ENCODE assay signal across 18 cellular contexts in the genomic region with DNA sequence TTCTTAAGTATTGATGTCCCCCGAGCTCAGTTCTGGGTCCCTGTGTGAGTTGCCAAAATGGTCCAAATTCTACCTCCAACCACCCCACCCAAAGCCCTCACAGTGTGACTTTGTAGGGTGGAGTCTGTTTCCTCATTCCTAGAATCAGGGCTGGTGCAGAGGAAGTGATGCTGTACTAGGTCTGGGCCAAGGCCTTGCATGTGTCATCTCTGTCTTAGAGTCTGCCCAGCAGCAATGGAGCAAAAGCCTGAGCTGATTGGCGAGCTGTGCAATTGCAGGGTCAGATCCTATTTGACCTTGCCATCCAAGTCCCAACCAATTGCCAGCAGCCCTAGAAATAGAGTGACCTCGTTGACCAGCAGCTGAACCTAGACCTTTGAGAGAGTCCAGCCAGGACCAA.
DNase-seq lines count a peak whose midpoint lies in the region; ATAC-seq, FAIRE-seq and TF ChIP-seq lines count a peak whose summit lies in the region.
"Had no signal": no experiment of that assay in that cellular context is flagged by ENCODE, and none has a peak within 500 bp of the region (broad histone marks: within the 10 kb centered on the region; RNA-seq: fewer than 3 reads in every experiment).

No MANE protein-coding gene starts in this region.

- no peak overlapping the region for H3K23ac ChIP-seq in H9 (ENCODE audit: insufficient read length, low read depth, low read length)

- no peak overlapping the region for H3K27ac ChIP-seq in CD8-positive, alpha-beta T cell (ENCODE audit: low read depth, low read length)
- H3K27ac ChIP-seq in H9 (ENCODE audit: insufficient read length, low read depth, low read length) = no peak overlapping the region
- H3K27ac ChIP-seq in ascending aorta = no peak overlapping the region
- H3K27ac ChIP-seq: C4-2B, psoas muscle had no signal

- H2BK20ac ChIP-seq in H9 (ENCODE audit: low read depth, low read length, poor library complexity, severe bottlenecking) = no peak overlapping the region

- no peak overlapping the region for H3K27ac Mint-ChIP-seq in CD8-positive, alpha-beta T cell
- H3K27ac Mint-ChIP-seq in H9 = no peak overlapping the region
- H3K27ac Mint-ChIP-seq: naive thymus-derived CD8-positive, alpha-beta T cell had no signal

- no peak overlapping the region for H3K18ac ChIP-seq in H9 (ENCODE audit: insufficient read length, low read depth, low read length)

- H2BK5ac ChIP-seq in H9 (ENCODE audit: insufficient read length, low read length) = no peak overlapping the region

- no peak for FAIRE-seq in GM12891 (lab: Jason Lieb, UNC)
- FAIRE-seq: HepG2 had no signal

- no peak overlapping the region for H2BK120ac ChIP-seq in H9 (ENCODE audit: low read depth, low read length, poor library complexity, severe bottlenecking)

- POLR2A ChIA-PET in CD8-positive, alpha-beta T cell (lab: Charles Lee) = no interaction called here

- H3K79me1 ChIP-seq in H9 (ENCODE audit: insufficient read depth, low read depth, low read length, poor library complexity, severe bottlenecking) = no peaks in the 10 kb centered on the region

- no peak overlapping the region for H3K4me3 Mint-ChIP-seq in CD8-positive, alpha-beta T cell
- H3K4me3 Mint-ChIP-seq in H9 = no peak overlapping the region
- H3K4me3 Mint-ChIP-seq: naive thymus-derived CD8-positive, alpha-beta T cell had no signal

- H2AK5ac ChIP-seq in H9 (ENCODE audit: insufficient read length, low read length) = no peak overlapping the region

- CTCF ChIA-PET in CD8-positive, alpha-beta T cell (lab: Charles Lee) = interaction anchor here (0.6 kb wide), 1 partner anchor 28 kb away, joined by 3 read pairs; no protein-coding TSS in a partner anchor

- H3K4me3 ChIP-seq in AG10803 (ENCODE audit: low read length) (no peak overlapping the region), fibroblast of the aortic adventitia (ENCODE audit: low read depth, low read length) (no peak overlapping the region), ascending aorta (no peak overlapping the region)
- no peak overlapping the region for H3K4me3 ChIP-seq in CD8-positive, alpha-beta T cell (ENCODE audit: low read depth, low read length)
- H3K4me3 ChIP-seq: psoas muscle had no signal

- peaks cover 14% of the 10 kb centered on the region for H3K27me3 Mint-ChIP-seq in CD8-positive, alpha-beta T cell (ENCODE audit: low read depth)
- peaks cover 4% of the 10 kb centered on the region for H3K27me3 Mint-ChIP-seq in H9 (ENCODE audit: low read depth)

- no peak for TF ChIP-seq POLR2A in GM12891 (IDR thresholded peaks at IDR 0.05; ENCODE audit: low read depth, low read length)

- no peak overlapping the region for H3K14ac ChIP-seq in H9 (ENCODE audit: insufficient read depth, low read length)

- H3K36me3 ChIP-seq in CD8-positive, alpha-beta T cell (ENCODE audit: insufficient read depth, low read length) = no peaks in the 10 kb centered on the region
- no peaks in the 10 kb centered on the region for H3K36me3 ChIP-seq in ascending aorta

- DNase-seq in AG10803 (ENCODE audit: low read depth) (peak; percentile 5), GM12891 (ENCODE audit: insufficient read length, low spot score) (no peak), OCI-M1 (lab: John Stamatoyannopoulos, UW) (peak; percentile 7), fibroblast of the aortic adventitia (ENCODE audit: low read depth) (peak; percentile 30), H9 (no peak), ascending aorta (ENCODE audit: low spot score in 2 of 2) (no peak)
- no peak for DNase-seq in CD8-positive, alpha-beta T cell
- DNase-seq: activated CD4-positive, alpha-beta T cell treated with anti-CD3 and anti-CD28 coated beads for 48 hours; amygdala; DMS79; GOT3; naive thymus-derived CD8-positive, alpha-beta T cell; NCI-H2107; NCI-H748 treated with DMSO at 0.1 percent for 48 hours; psoas muscle; stimulated activated CD4-positive, alpha-beta T cell treated with anti-CD3 and anti-CD28 coated beads, Interleukin-12 subunit alpha, Interleukin-12 subunit beta, amount 100 ng/mL, for 4 hours had no signal

- WGBS in H9 (ENCODE audit: extremely low coverage, insufficient read length, low lambda C conversion rate) = no CpG with 5 or more reads among the region's 3 CpGs

- no peaks in the 10 kb centered on the region for H3K4me1 Mint-ChIP-seq in CD8-positive, alpha-beta T cell (ENCODE audit: low read depth)
- peaks cover 4% of the 10 kb centered on the region in 2 experiments for H3K4me1 Mint-ChIP-seq in H9
- H3K4me1 Mint-ChIP-seq: naive thymus-derived CD8-positive, alpha-beta T cell had no signal

- no peak overlapping the region for H4K5ac ChIP-seq in H9 (ENCODE audit: insufficient read length, low read depth, low read length)

- H3K27me3 ChIP-seq in CD8-positive, alpha-beta T cell (ENCODE audit: insufficient read depth, low read length) = no peaks in the 10 kb centered on the region
- H3K27me3 ChIP-seq in H9 (ENCODE audit: insufficient read depth, low read length) (no peaks in the 10 kb centered on the region), ascending aorta (no peaks in the 10 kb centered on the region)

- H4K8ac ChIP-seq in H9 (replicated peaks; ENCODE audit: insufficient read length, low read depth, low read length) = no peak overlapping the region

- H3K4me1 ChIP-seq in CD8-positive, alpha-beta T cell (ENCODE audit: insufficient read depth, low read length) = no peaks in the 10 kb centered on the region
- H3K4me1 ChIP-seq in H9 (ENCODE audit: insufficient read depth, low read length) (no peaks in the 10 kb centered on the region), ascending aorta (peaks cover 0 to 8% of the 10 kb centered on the region in 2 donors)

- no peaks in the 10 kb centered on the region for H3K79me2 ChIP-seq in H9 (ENCODE audit: insufficient read depth, low read length)

- no peak overlapping the region for H2BK15ac ChIP-seq in H9 (ENCODE audit: low read depth, low read length)

- H4K20me1 ChIP-seq in H9 (ENCODE audit: control insufficient read depth, insufficient read depth, insufficient read length) = no peaks in the 10 kb centered on the region

- H2AFZ ChIP-seq in H9 (ENCODE audit: low read length) = no peak overlapping the region

- no peak overlapping the region for H3K56ac ChIP-seq in H9 (ENCODE audit: insufficient read length, low read depth, low read length)

- H3K4ac ChIP-seq in H9 (ENCODE audit: low read depth, low read length) = no peak overlapping the region

- no peak overlapping the region for H2BK12ac ChIP-seq in H9 (ENCODE audit: insufficient read length, low read depth, low read length)

- H3K9me3 ChIP-seq in CD8-positive, alpha-beta T cell (ENCODE audit: low read length) = no peaks in the 10 kb centered on the region
- H3K9me3 ChIP-seq in H9 (ENCODE audit: control insufficient read depth, low read depth, low read length) (no peaks in the 10 kb centered on the region), ascending aorta (no peaks in the 10 kb centered on the region)
- H3K9me3 ChIP-seq: psoas muscle had no signal

- H3T11ph ChIP-seq in H9 (ENCODE audit: low read length) = no peak overlapping the region

- H3K23me2 ChIP-seq in H9 (ENCODE audit: insufficient read length, low read depth, low read length, poor library complexity, severe bottlenecking) = no peaks in the 10 kb centered on the region

- H3K36me3 Mint-ChIP-seq in CD8-positive, alpha-beta T cell = no peaks in the 10 kb centered on the region
- no peaks in the 10 kb centered on the region for H3K36me3 Mint-ChIP-seq in H9 (ENCODE audit: insufficient read depth in 1 of 3, low read depth in 3 of 3)
- H3K36me3 Mint-ChIP-seq: naive thymus-derived CD8-positive, alpha-beta T cell had no signal

- H3K4me2 ChIP-seq in H9 (ENCODE audit: insufficient read depth, insufficient read length, low read length) = no peak overlapping the region

- H3K9ac ChIP-seq in H9 (ENCODE audit: extremely low read depth, insufficient read length, low read length) = no peak overlapping the region

- TF ChIP-seq CTCF in AG10803 (conservative IDR thresholded peaks at IDR 0.05; ENCODE audit: low read length) (no peak), fibroblast of the aortic adventitia (IDR thresholded peaks at IDR 0.05; ENCODE audit: insufficient read depth, low read length) (no peak), H9 (conservative IDR thresholded peaks at IDR 0.05) (no peak), ascending aorta (IDR thresholded peaks at IDR 0.05) (no peak)
- TF ChIP-seq CTCF in CD8-positive, alpha-beta T cell (IDR thresholded peaks at IDR 0.05) = no peak

- no peaks in the 10 kb centered on the region for H3K9me3 Mint-ChIP-seq in CD8-positive, alpha-beta T cell
- no peaks in the 10 kb centered on the region for H3K9me3 Mint-ChIP-seq in H9
- H3K9me3 Mint-ChIP-seq: naive thymus-derived CD8-positive, alpha-beta T cell had no signal

- no peak overlapping the region for H4K91ac ChIP-seq in H9 (ENCODE audit: insufficient read length, low read depth, low read length)

- intact Hi-C loops in CD8-positive, alpha-beta T cell (cut with DNase I, micrococcal nuclease) = no loop called here
- intact Hi-C loops in ascending aorta (cut with DNase I) = no loop called here

- no peak for ATAC-seq in CD8-positive, alpha-beta T cell
- ATAC-seq: HepG2; naive thymus-derived CD8-positive, alpha-beta T cell had no signal

TF ChIP-seq in GM12891, 5 proteins besides CTCF, POLR2A, EP300 and RAD21:
- TF ChIP-seq SPI1 (IDR thresholded peaks at IDR 0.05; ENCODE audit: low read depth, low read length) (peak; percentile 11; the same call in 1 of the 2 replicates), TAF1 (IDR thresholded peaks at IDR 0.05; ENCODE audit: low read depth, low read length) (no peak), POU2F2 (IDR thresholded peaks at IDR 0.05; ENCODE audit: low read depth, low read length) (no peak), POLR2AphosphoS5 (IDR thresholded peaks at IDR 0.05; ENCODE audit: low read depth, low read length) (no peak), PAX5 (IDR thresholded peaks at IDR 0.05; ENCODE audit: insufficient read depth, low read length, severe bottlenecking) (no peak)

Comparison
In these comparisons a context has a peak if more than half of its experiments do, and no peak if none do; other contexts are left out.
1. DNase-seq: peak in AG10803 (single experiment), OCI-M1 (single experiment) and fibroblast of the aortic adventitia (single experiment); none in GM12891 (single experiment), CD8-positive, alpha-beta T cell (0 of 7), H9 (single experiment) and ascending aorta (0 of 2).